ENCODE assay signal across 25 cellular contexts in the genomic region with DNA sequence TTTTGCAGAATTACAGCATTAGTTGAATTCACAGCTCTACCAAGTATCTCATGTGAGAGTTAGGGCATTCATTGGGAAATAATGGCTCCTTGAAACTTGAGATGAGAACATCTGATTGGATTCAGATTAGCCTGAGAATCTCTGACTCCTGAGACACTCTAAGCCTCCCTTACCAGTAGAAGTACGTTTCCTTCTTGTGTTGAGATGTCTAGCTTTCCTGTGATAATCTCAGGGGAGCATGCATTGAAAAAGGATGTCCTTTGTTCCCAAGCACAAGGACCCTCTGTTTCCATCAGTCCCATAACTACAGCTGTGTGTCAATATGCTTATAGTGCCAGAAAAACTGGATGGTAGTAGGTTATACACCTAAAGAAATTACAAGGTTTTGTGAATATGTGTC.
"Had no signal": no experiment of that assay in that cellular context is flagged by ENCODE, and none has a peak within 500 bp of the region (broad histone marks: within the 10 kb centered on the region; RNA-seq: fewer than 3 reads in every experiment).

No MANE protein-coding gene starts in this region.

- H3K4me2 ChIP-seq: neural progenitor cell, smooth muscle cell had no signal

- DNase-seq: hippocampal formation; kidney; left colon; left lung; lower lobe of right lung; mammary epithelial cell; mesenchymal stem cell; naive B cell; natural killer cell; nephron progenitor cell; occipital lobe; right lobe of liver; stimulated activated CD4-positive, alpha-beta T cell treated with anti-CD3 and anti-CD28 coated beads, Interleukin-1b, Interleukin-23, amount 100 ng/mL, for 48 hours; stimulated activated CD4-positive, alpha-beta T cell treated with anti-CD3 and anti-CD28 coated beads, Interleukin-4, amount 100 ng/mL, for 1 hour; stimulated activated naive B cell treated with anti-CD40 and anti-IgM and Interleukin-4, amounts not matched to agents 10 μg/mL and 1 μg/mL and 100 μg/mL, for 72 hours; tibial artery; trophoblast cell; upper lobe of right lung had no signal

- H3K36me3 ChIP-seq: left lung, lower lobe of right lung, neural progenitor cell, neutrophil, right atrium auricular region, right lobe of liver, suprapubic skin, thoracic aorta, tibial artery, upper lobe of right lung had no signal

- H3K27ac ChIP-seq: left lung, lower lobe of right lung, neural progenitor cell, neutrophil, parathyroid adenoma, right atrium auricular region, right lobe of liver, suprapubic skin, thoracic aorta, tibial artery, upper lobe of right lung had no signal

- H3K4me3 ChIP-seq: left lung, lower lobe of right lung, neural progenitor cell, right atrium auricular region, right lobe of liver, smooth muscle cell, suprapubic skin, thoracic aorta, tibial artery, upper lobe of right lung had no signal

- H3K79me2 ChIP-seq: parathyroid adenoma had no signal

- ATAC-seq: left colon; left lung; lower lobe of right lung; natural killer cell; right lobe of liver; stimulated activated naive B cell treated with anti-CD40 and anti-IgM and Interleukin-4, amounts not matched to agents 10 μg/mL and 1 μg/mL and 100 μg/mL, for 72 hours; upper lobe of right lung had no signal

- H3K4me1 ChIP-seq: left lung, lower lobe of right lung, neural progenitor cell, parathyroid adenoma, right atrium auricular region, right lobe of liver, suprapubic skin, tibial artery, upper lobe of right lung had no signal

- H3K27me3 ChIP-seq: left lung, neural progenitor cell, neutrophil, right atrium auricular region, right lobe of liver, suprapubic skin, tibial artery, upper lobe of right lung had no signal

- H3K9ac ChIP-seq: neural progenitor cell, parathyroid adenoma had no signal
